In the genomic region with DNA sequence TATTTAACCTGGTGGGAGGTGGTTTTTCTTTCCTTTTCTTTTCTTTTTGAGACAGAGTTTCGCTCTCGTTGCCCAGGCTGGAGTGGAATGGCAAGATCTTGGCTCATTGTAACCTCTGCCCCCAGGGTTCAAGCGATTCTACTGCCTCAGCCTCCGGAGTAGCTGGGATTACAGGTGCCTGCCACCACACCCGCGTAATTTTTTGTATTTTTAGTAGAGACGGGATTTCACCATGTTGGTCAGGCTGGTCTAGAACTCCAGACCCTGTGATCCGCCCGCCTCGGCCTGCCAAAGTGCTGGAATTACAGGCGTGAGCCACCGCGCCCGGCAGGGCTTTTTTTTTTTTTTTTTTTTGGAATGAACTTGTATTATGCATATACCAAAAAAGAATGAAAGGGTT, we compare ENCODE assay signal across 12 cellular contexts. TPM values are rescaled to one million over a fixed set of nuclear protein-coding genes. Genes with fewer than 3 reads are reported as not detected.
DNase-seq lines count a peak whose midpoint lies in the region; ATAC-seq and TF ChIP-seq lines count a peak whose summit lies in the region.
"Not testable (repeated sequence)": the region's sequence is repeated elsewhere in the genome, so short reads cannot be mapped to it uniquely, and the experiment has no call there.
"Had no signal": no experiment of that assay in that cellular context is flagged by ENCODE, and none has a peak within 500 bp of the region (broad histone marks: within the 10 kb centered on the region; RNA-seq: fewer than 3 reads in every experiment).

No MANE protein-coding gene starts in this region.

- H3K27me3 Mint-ChIP-seq in activated T-cell treated with anti-CD3 and anti-CD28 coated beads, Interleukin-2, amount 50 U/mL, for 72 hours (ENCODE audit: low read depth); natural killer cell (ENCODE audit: low read depth in 2 of 2); stimulated activated naive B cell treated with anti-CD40 and anti-IgM and Interleukin-4, amounts not matched to agents 10 μg/mL and 1 μg/mL and 100 μg/mL, for 72 hours: not testable (repeated sequence)

- TF ChIP-seq RAD21 in HCT116 (IDR thresholded peaks at IDR 0.05; ENCODE audit: low read depth) = not testable (repeated sequence)

- peak overlapping the region; percentile 97; the same call in 1 of the 2 replicates for H3K27ac ChIP-seq in HCT116 (ENCODE audit: low read depth, low read length)
- H3K27ac ChIP-seq in Peyer's patch = peak overlapping the region in 1 of 4 donors; percentile 99
- H3K27ac ChIP-seq in coronary artery, heart right ventricle: not testable (repeated sequence)

- H2AFZ ChIP-seq in HCT116 (ENCODE audit: low read depth, low read length, poor library complexity, severe bottlenecking) = not testable (repeated sequence)

- H3K36me3 ChIP-seq in BE2C; HCT116 (ENCODE audit: control insufficient read depth in 1 of 2, insufficient read depth in 2 of 2, low read length in 2 of 2); Peyer's patch; heart right ventricle: not testable (repeated sequence)

- intact Hi-C loops in HCT116 (cut with micrococcal nuclease); natural killer cell (cut with micrococcal nuclease): not testable (repeated sequence)
- intact Hi-C loops in heart right ventricle (cut with DNase I) = loop anchor here in 3 of 10 donors (5.0 to 10.0 kb wide), 3 partner anchors 33 to 89 kb away; no protein-coding TSS in a partner anchor

- DNase-seq in BE2C; HCT116 (ENCODE audit: low read depth, low spot score); Peyer's patch; activated T-cell treated with anti-CD3 and anti-CD28 coated beads, Interleukin-2, amount 50 U/mL, for 72 hours; coronary artery (ENCODE audit: low spot score); heart right ventricle; natural killer cell; stimulated activated naive B cell treated with anti-CD40 and anti-IgM and Interleukin-4, amounts not matched to agents 10 μg/mL and 1 μg/mL and 100 μg/mL, for 72 hours: not testable (repeated sequence)

- H3K9me2 ChIP-seq in HCT116 (ENCODE audit: insufficient read depth) = not testable (repeated sequence)

- not testable (repeated sequence) for ATAC-seq in HCT116; activated T-cell treated with anti-CD3 and anti-CD28 coated beads, Interleukin-2, amount 50 U/mL, for 72 hours (replicated peaks in 1 of 2); heart right ventricle; natural killer cell; stimulated activated naive B cell treated with anti-CD40 and anti-IgM and Interleukin-4, amounts not matched to agents 10 μg/mL and 1 μg/mL and 100 μg/mL, for 72 hours (replicated peaks)

- H3K27me3 ChIP-seq in BE2C; HCT116 (ENCODE audit: insufficient read depth, low read length); Peyer's patch; heart right ventricle: not testable (repeated sequence)

- TF ChIP-seq POLR2A in HCT116 (IDR thresholded peaks at IDR 0.05; ENCODE audit: borderline replicate concordance, extremely low read depth, insufficient read depth, insufficient read length); Peyer's patch (IDR thresholded peaks at IDR 0.05): not testable (repeated sequence)

- H3K36me3 Mint-ChIP-seq in activated T-cell treated with anti-CD3 and anti-CD28 coated beads, Interleukin-2, amount 50 U/mL, for 72 hours (ENCODE audit: insufficient read depth in 2 of 2) = peaks cover 8 to 16% of the 10 kb centered on the region in 2 donors
- not testable (repeated sequence) for H3K36me3 Mint-ChIP-seq in natural killer cell
- H3K36me3 Mint-ChIP-seq in stimulated activated naive B cell treated with anti-CD40 and anti-IgM and Interleukin-4, amounts not matched to agents 10 μg/mL and 1 μg/mL and 100 μg/mL, for 72 hours = peaks cover 16 to 17% of the 10 kb centered on the region in 2 donors

- not testable (repeated sequence) for TF ChIP-seq CTCF in BE2C (IDR thresholded peaks at IDR 0.05; ENCODE audit: low read depth, low read length); HCT116 (IDR thresholded peaks at IDR 0.05 in 2 of 3, conservative IDR thresholded peaks at IDR 0.05 in 1 of 3; ENCODE audit: borderline replicate concordance in 1 of 3, insufficient read depth in 1 of 3, low read depth in 2 of 3, low read length in 2 of 3); Peyer's patch (IDR thresholded peaks at IDR 0.05); coronary artery (IDR thresholded peaks at IDR 0.05); heart right ventricle (IDR thresholded peaks at IDR 0.05); natural killer cell (IDR thresholded peaks at IDR 0.05)

- WGBS in heart right ventricle, 2 donors = 69 to 78% methylated on average over 14 of the region's 14 CpGs

- peak overlapping the region; percentile 1 for H3K27ac Mint-ChIP-seq in activated T-cell treated with anti-CD3 and anti-CD28 coated beads, Interleukin-2, amount 50 U/mL, for 72 hours
- H3K27ac Mint-ChIP-seq in natural killer cell = peak overlapping the region; percentile 87 to 91
- not testable (repeated sequence) for H3K27ac Mint-ChIP-seq in stimulated activated naive B cell treated with anti-CD40 and anti-IgM and Interleukin-4, amounts not matched to agents 10 μg/mL and 1 μg/mL and 100 μg/mL, for 72 hours

- H4K20me1 ChIP-seq in HCT116 (ENCODE audit: insufficient read depth) = not testable (repeated sequence)

- H3K4me2 ChIP-seq in HCT116 (ENCODE audit: low read length) = peak overlapping the region; percentile 91

- BruUV-seq in HCT116 (replicated peaks; lab: Mats Ljungman, UMichigan) = not testable (repeated sequence)

- RAD21 ChIA-PET in HCT116 (lab: Charles Lee; ENCODE audit: low non-redundant PET in 1 of 2, low total read pairs in 2 of 2, uncharacterized antibody in 2 of 2, unreplicated experiment in 2 of 2) = not testable (repeated sequence)

- POLR2A ChIA-PET in HCT116 (lab: Charles Lee) = not testable (repeated sequence)

- H3K4me3 ChIP-seq in BE2C (ENCODE audit: low read depth, low read length) (peak overlapping the region; percentile 97), HCT116 (replicated peaks in 1 of 2; ENCODE audit: low read depth in 1 of 2, low read length in 2 of 2) (peak overlapping the region; percentile 76 to 89), Peyer's patch (peak overlapping the region in 3 of 4 donors; percentile 80 to 94 (median 81)), coronary artery (peak overlapping the region; percentile 93), heart right ventricle (peak overlapping the region in 7 of 10 donors; percentile 66 to 96 (median 76))

- peak overlapping the region; percentile 95 to 96 for H3K4me3 Mint-ChIP-seq in activated T-cell treated with anti-CD3 and anti-CD28 coated beads, Interleukin-2, amount 50 U/mL, for 72 hours
- peak overlapping the region; percentile 95 for H3K4me3 Mint-ChIP-seq in natural killer cell
- peak overlapping the region; percentile 98 to 99 for H3K4me3 Mint-ChIP-seq in stimulated activated naive B cell treated with anti-CD40 and anti-IgM and Interleukin-4, amounts not matched to agents 10 μg/mL and 1 μg/mL and 100 μg/mL, for 72 hours

- not testable (repeated sequence) for H3K9me3 ChIP-seq in BE2C; HCT116 (ENCODE audit: control insufficient read depth in 1 of 2, insufficient read depth in 1 of 2, low read depth in 1 of 2, low read length in 2 of 2); Peyer's patch; heart right ventricle

- peaks cover 45% of the 10 kb centered on the region for H3K79me2 ChIP-seq in HCT116 (ENCODE audit: insufficient read depth, low read length)

- H3K9ac ChIP-seq in HCT116 (ENCODE audit: low read length) = peak overlapping the region; percentile 77

- CTCF ChIA-PET in HCT116 (lab: Charles Lee) = not testable (repeated sequence)

- peaks cover 63% of the 10 kb centered on the region for H3K4me1 Mint-ChIP-seq in activated T-cell treated with anti-CD3 and anti-CD28 coated beads, Interleukin-2, amount 50 U/mL, for 72 hours (ENCODE audit: low read depth)
- H3K4me1 Mint-ChIP-seq in natural killer cell = peaks cover 9 to 17% of the 10 kb centered on the region in 2 donors
- peaks cover 12 to 51% of the 10 kb centered on the region in 2 donors for H3K4me1 Mint-ChIP-seq in stimulated activated naive B cell treated with anti-CD40 and anti-IgM and Interleukin-4, amounts not matched to agents 10 μg/mL and 1 μg/mL and 100 μg/mL, for 72 hours

- H3K9me3 Mint-ChIP-seq in activated T-cell treated with anti-CD3 and anti-CD28 coated beads, Interleukin-2, amount 50 U/mL, for 72 hours; natural killer cell; stimulated activated naive B cell treated with anti-CD40 and anti-IgM and Interleukin-4, amounts not matched to agents 10 μg/mL and 1 μg/mL and 100 μg/mL, for 72 hours: not testable (repeated sequence)

- H3K4me1 ChIP-seq in BE2C, Peyer's patch: not testable (repeated sequence)
- H3K4me1 ChIP-seq in HCT116 (ENCODE audit: control insufficient read depth in 1 of 2, insufficient read depth in 2 of 2, low read length in 2 of 2) (peaks cover 10 to 30% of the 10 kb centered on the region in 2 experiments), heart right ventricle (peaks cover 0 to 29% (median 14%) of the 10 kb centered on the region in 9 donors)

RNA-seq across cellular contexts. Expression of a gene that starts 1.1 kb away (rescaled TPM):
- polyA plus RNA-seq in BE2C (2012; ENCODE audit: insufficient read depth, insufficient read length, low read depth) = 34.2 TPM
- total RNA-seq in HCT116 (2021; ENCODE audit: unreplicated experiment) (161 TPM), Peyer's patch (10 to 100 TPM; 31.7 to 71.7 (median 43.0) TPM), heart right ventricle (10 to 100 TPM; 14.7 to 28.0 (median 17.3) TPM), natural killer cell (10 to 100 TPM; 22.9 to 23.9 (median 23.6) TPM)
- polyA plus RNA-seq in HCT116 (2012) = 61.0 and 69.6 TPM in 2 replicates
- total RNA-seq in activated T-cell treated with anti-CD3 and anti-CD28 coated beads, Interleukin-2, amount 50 U/mL, for 72 hours = 10 to 100 TPM; 53.2 to 53.3 TPM
- polyA plus RNA-seq in heart right ventricle = 10 to 100 TPM in 1 of 2 donors, 1 to 10 TPM in 1; 5.6 to 10.3 TPM

RNA-seq across cellular contexts. Expression of a gene that starts 1.2 kb away (rescaled TPM):
- 25.0 TPM for polyA plus RNA-seq in BE2C (2012; ENCODE audit: insufficient read depth, insufficient read length, low read depth)
- total RNA-seq in HCT116 (2021; ENCODE audit: unreplicated experiment) (24.6 TPM), Peyer's patch (10 to 100 TPM; 25.7 to 80.9 (median 43.2) TPM), heart right ventricle (10 to 100 TPM; 11.3 to 18.4 (median 13.4) TPM), natural killer cell (10 to 100 TPM; 14.8 to 28.1 (median 26.7) TPM)
- 12.0 and 16.6 TPM in 2 replicates for polyA plus RNA-seq in HCT116 (2012)
- 10 to 100 TPM; 39.4 to 42.3 TPM for total RNA-seq in activated T-cell treated with anti-CD3 and anti-CD28 coated beads, Interleukin-2, amount 50 U/mL, for 72 hours
- polyA plus RNA-seq in heart right ventricle = 1 to 10 TPM; 6.7 to 9.0 TPM

RNA-seq across cellular contexts. Expression of a gene that starts 29.7 kb away (rescaled TPM):
- not detected for polyA plus RNA-seq in BE2C (2012; ENCODE audit: insufficient read depth, insufficient read length, low read depth)
- total RNA-seq in HCT116 (2021; ENCODE audit: unreplicated experiment) (not detected), Peyer's patch (100 to 1,000 TPM in 1 of 4 donors, 10 to 100 TPM in 2, 1 to 10 TPM in 1; 5.0 to 105 (median 73.9) TPM), heart right ventricle (not detected), natural killer cell (not detected)
- 0.04 TPM in 1 of 2 replicates, not detected in the other for polyA plus RNA-seq in HCT116 (2012)
- total RNA-seq in activated T-cell treated with anti-CD3 and anti-CD28 coated beads, Interleukin-2, amount 50 U/mL, for 72 hours = not detected
- not detected for polyA plus RNA-seq in heart right ventricle
- total RNA-seq: glomerular endothelial cell, left ventricle myocardium superior, Right ventricle myocardium superior, ureter had no signal
